13 cellular contexts compared by ENCODE assay signal in the genomic region with DNA sequence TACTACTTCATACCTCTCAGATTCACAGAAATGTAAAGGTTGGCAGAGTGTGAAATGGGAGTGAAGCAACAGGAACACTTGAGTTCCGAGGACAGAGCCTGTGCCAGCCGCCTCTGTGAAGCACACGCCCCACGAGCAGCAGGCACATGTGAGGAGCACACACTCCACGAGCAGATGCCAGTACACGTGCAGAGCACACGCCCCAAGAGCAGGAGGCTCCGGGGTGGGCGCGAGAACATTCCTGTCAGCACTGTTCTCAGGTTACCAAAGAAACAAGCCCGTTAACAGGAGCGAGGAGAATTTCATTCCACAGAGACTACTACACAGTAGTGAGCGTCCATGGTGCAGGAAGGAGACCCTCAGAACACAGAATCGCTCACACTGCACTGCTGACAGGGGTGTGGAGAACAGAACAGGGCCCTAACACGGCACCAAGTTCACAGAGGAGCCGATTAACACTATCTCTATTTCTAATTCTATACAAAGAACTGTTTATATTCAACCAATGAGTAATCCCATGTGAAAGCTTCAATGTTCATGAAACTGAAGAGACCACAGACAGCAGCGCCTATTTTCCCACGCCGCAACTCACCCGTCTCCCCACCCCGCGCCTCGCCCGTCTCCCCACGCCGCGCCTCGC. TPM values are rescaled to one million over a fixed set of nuclear protein-coding genes. Genes with fewer than 3 reads are reported as not detected.
DNase-seq lines count a peak whose midpoint lies in the region; ATAC-seq and TF ChIP-seq lines count a peak whose summit lies in the region.
"Had no signal": no experiment of that assay in that cellular context is flagged by ENCODE, and none has a peak within 500 bp of the region (broad histone marks: within the 10 kb centered on the region; RNA-seq: fewer than 3 reads in every experiment).

No MANE protein-coding gene starts in this region.

- H3K4me3 ChIP-seq in upper lobe of right lung, result no peak overlapping the region
- no peak overlapping the region for H3K4me3 ChIP-seq in testis
- no peak overlapping the region for H3K4me3 ChIP-seq in gastroesophageal sphincter
- H3K4me3 ChIP-seq in CD4-positive, alpha-beta memory T cell (ENCODE audit: low read length in 2 of 2), result no peak overlapping the region
- H3K4me3 ChIP-seq: MG63 had no signal

- no peaks in the 10 kb centered on the region for H3K27me3 Mint-ChIP-seq in activated naive CD4-positive, alpha-beta T cell treated with anti-CD3 and anti-CD28 coated beads, Interleukin-2, amount 50 U/mL, for 24 hours
- peaks cover 19 to 43% (median 41%) of the 10 kb centered on the region in 3 donors for H3K27me3 Mint-ChIP-seq in immature natural killer cell (ENCODE audit: low read depth in 3 of 3)
- H3K27me3 Mint-ChIP-seq in CD4-positive, alpha-beta memory T cell, result no peaks in the 10 kb centered on the region

- POLR2A ChIA-PET in CD4-positive, alpha-beta memory T cell (lab: Charles Lee; ENCODE audit: partially characterized antibody), result no interaction called here

- H3K36me3 ChIP-seq in upper lobe of right lung, result peaks cover 58% of the 10 kb centered on the region
- H3K36me3 ChIP-seq in testis (ENCODE audit: low read depth, missing control alignments), result no peaks in the 10 kb centered on the region
- H3K36me3 ChIP-seq in gastroesophageal sphincter, result peaks cover 0 to 72% of the 10 kb centered on the region in 2 donors
- peaks cover 46% of the 10 kb centered on the region for H3K36me3 ChIP-seq in CD4-positive, alpha-beta memory T cell (ENCODE audit: insufficient read depth, low read length)
- H3K36me3 ChIP-seq: MG63 had no signal

- 65 to 78% methylated on average over 27 to 28 of the region's 28 CpGs for WGBS in testis, 2 donors
- 61 to 96% methylated on average over 4 to 16 of the region's 28 CpGs for WGBS in gastroesophageal sphincter (ENCODE audit: low coverage in 1 of 2), 2 donors

- no peak for DNase-seq in activated naive CD4-positive, alpha-beta T cell treated with anti-CD3 and anti-CD28 coated beads, Interleukin-2, amount 50 U/mL, for 16 hours
- DNase-seq in SW480 (ENCODE audit: low spot score) (peak; percentile 79), immature natural killer cell (peak; percentile 46 to 57 (median 53)), upper lobe of right lung (peak; percentile 79), testis (no peak)
- no peak for DNase-seq in CD4-positive, alpha-beta memory T cell
- DNase-seq: C1 segment of cervical spinal cord; MG63; stimulated activated CD4-positive, alpha-beta T cell treated with anti-CD3 and anti-CD28 coated beads, Interleukin-15, amount 100 ng/mL, for 24 hours had no signal

- no peaks in the 10 kb centered on the region for H3K27me3 ChIP-seq in upper lobe of right lung
- H3K27me3 ChIP-seq in testis, result no peaks in the 10 kb centered on the region
- H3K27me3 ChIP-seq in gastroesophageal sphincter, result no peaks in the 10 kb centered on the region
- H3K27me3 ChIP-seq in CD4-positive, alpha-beta memory T cell (ENCODE audit: insufficient read depth, low read length), result no peaks in the 10 kb centered on the region
- H3K27me3 ChIP-seq: MG63 had no signal

- H3K4me1 Mint-ChIP-seq in activated naive CD4-positive, alpha-beta T cell treated with anti-CD3 and anti-CD28 coated beads, Interleukin-2, amount 50 U/mL, for 24 hours, result peaks cover 14% of the 10 kb centered on the region
- H3K4me1 Mint-ChIP-seq in immature natural killer cell, result peaks cover 59 to 69% of the 10 kb centered on the region in 2 donors
- peaks cover 3 to 11% (median 7%) of the 10 kb centered on the region in 4 donors for H3K4me1 Mint-ChIP-seq in CD4-positive, alpha-beta memory T cell

- intact Hi-C loops in upper lobe of right lung (cut with DNase I) (no loop called here), testis (cut with DNase I; ENCODE audit: low total_unique reads) (no loop called here)
- intact Hi-C loops in CD4-positive, alpha-beta memory T cell (cut with micrococcal nuclease), result no loop called here

- H3K9me3 Mint-ChIP-seq in activated naive CD4-positive, alpha-beta T cell treated with anti-CD3 and anti-CD28 coated beads, Interleukin-2, amount 50 U/mL, for 24 hours, result no peaks in the 10 kb centered on the region
- peaks cover 0 to 1% (median 0%) of the 10 kb centered on the region in 6 donors for H3K9me3 Mint-ChIP-seq in immature natural killer cell
- no peaks in the 10 kb centered on the region for H3K9me3 Mint-ChIP-seq in CD4-positive, alpha-beta memory T cell
- H3K9me3 Mint-ChIP-seq: neural crest cell; T-helper 1 cell treated with Interleukin-12 subunit alpha and Interleukin-12 subunit beta and Interleukin-4 antibody, amounts not matched to agents 30 μg/mL and 1 μg/mL, for 36 hours had no signal

- TF ChIP-seq POLR2A in testis (IDR thresholded peaks at IDR 0.05) (no peak), gastroesophageal sphincter (IDR thresholded peaks at IDR 0.05) (no peak)

- H3K36me3 Mint-ChIP-seq in activated naive CD4-positive, alpha-beta T cell treated with anti-CD3 and anti-CD28 coated beads, Interleukin-2, amount 50 U/mL, for 24 hours, result peaks cover 21% of the 10 kb centered on the region
- H3K36me3 Mint-ChIP-seq in immature natural killer cell, result peaks cover 24 to 51% (median 43%) of the 10 kb centered on the region in 3 donors
- peaks cover 32 to 66% of the 10 kb centered on the region in 2 donors for H3K36me3 Mint-ChIP-seq in CD4-positive, alpha-beta memory T cell

- TF ChIP-seq EP300 in gastroesophageal sphincter (IDR thresholded peaks at IDR 0.05), result no peak

- no peak for TF ChIP-seq CTCF in upper lobe of right lung (IDR thresholded peaks at IDR 0.05)
- TF ChIP-seq CTCF in testis (IDR thresholded peaks at IDR 0.05), result no peak
- TF ChIP-seq CTCF in gastroesophageal sphincter (IDR thresholded peaks at IDR 0.05), result no peak

- H3K4me3 Mint-ChIP-seq in activated naive CD4-positive, alpha-beta T cell treated with anti-CD3 and anti-CD28 coated beads, Interleukin-2, amount 50 U/mL, for 24 hours, result no peak overlapping the region
- peak overlapping the region; percentile 53 to 90 (median 66) for H3K4me3 Mint-ChIP-seq in immature natural killer cell
- H3K4me3 Mint-ChIP-seq in CD4-positive, alpha-beta memory T cell, result no peak overlapping the region
- H3K4me3 Mint-ChIP-seq: neural crest cell; T-helper 1 cell treated with Interleukin-12 subunit alpha and Interleukin-12 subunit beta and Interleukin-4 antibody, amounts not matched to agents 30 μg/mL and 1 μg/mL, for 36 hours had no signal

- no peaks in the 10 kb centered on the region for H3K4me1 ChIP-seq in upper lobe of right lung
- H3K4me1 ChIP-seq in testis, result peaks cover 16% of the 10 kb centered on the region
- peaks cover 0 to 15% (median 0%) of the 10 kb centered on the region in 3 donors for H3K4me1 ChIP-seq in gastroesophageal sphincter
- peaks cover 3% of the 10 kb centered on the region for H3K4me1 ChIP-seq in CD4-positive, alpha-beta memory T cell (ENCODE audit: insufficient read depth, low read length)

- H3K27ac ChIP-seq in upper lobe of right lung (no peak overlapping the region), testis (no peak overlapping the region), gastroesophageal sphincter (no peak overlapping the region)
- H3K27ac ChIP-seq in CD4-positive, alpha-beta memory T cell (ENCODE audit: low read depth, low read length), result no peak overlapping the region

- ATAC-seq in upper lobe of right lung (peak; percentile 83), gastroesophageal sphincter (no peak)

- no peaks in the 10 kb centered on the region for H3K9me3 ChIP-seq in upper lobe of right lung
- no peaks in the 10 kb centered on the region for H3K9me3 ChIP-seq in testis
- H3K9me3 ChIP-seq in gastroesophageal sphincter, result no peaks in the 10 kb centered on the region
- no peaks in the 10 kb centered on the region for H3K9me3 ChIP-seq in CD4-positive, alpha-beta memory T cell (ENCODE audit: control insufficient read depth in 1 of 2, low read length in 2 of 2)
- H3K9me3 ChIP-seq: MG63 had no signal

- CTCF ChIA-PET in CD4-positive, alpha-beta memory T cell (lab: Charles Lee; ENCODE audit: partially characterized antibody), result no interaction called here

- H3K27ac Mint-ChIP-seq in activated naive CD4-positive, alpha-beta T cell treated with anti-CD3 and anti-CD28 coated beads, Interleukin-2, amount 50 U/mL, for 24 hours, result peak overlapping the region; percentile 65
- peak overlapping the region; percentile 94 to 99 (median 98) for H3K27ac Mint-ChIP-seq in immature natural killer cell
- H3K27ac Mint-ChIP-seq in CD4-positive, alpha-beta memory T cell, result peak overlapping the region in 2 of 7 donors; percentile 24 to 36
- H3K27ac Mint-ChIP-seq: T-helper 1 cell treated with Interleukin-12 subunit alpha and Interleukin-12 subunit beta and Interleukin-4 antibody, amounts not matched to agents 30 μg/mL and 1 μg/mL, for 36 hours had no signal

RNA-seq across cellular contexts. Expression of gene KLHDC4, which starts 40.1 kb away (rescaled TPM):
- polyA plus RNA-seq in immature natural killer cell, result 10 to 100 TPM; 52.0 to 70.0 (median 61.0) TPM
- total RNA-seq in upper lobe of right lung, result 38.8 TPM
- 100 to 1,000 TPM in 1 of 2 donors, 10 to 100 TPM in 1; 79.2 to 130 TPM for total RNA-seq in testis
- 60.6 TPM for polyA plus RNA-seq in testis (ENCODE audit: insufficient read depth, low read depth, low replicate concordance)
- 10 to 100 TPM in 3 of 4 donors, 1 to 10 TPM in 1; 9.8 to 33.8 (median 24.4) TPM for total RNA-seq in gastroesophageal sphincter
- total RNA-seq in CD4-positive, alpha-beta memory T cell, result 10 to 100 TPM; 82.4 to 90.0 TPM
- polyA plus RNA-seq in CD4-positive, alpha-beta memory T cell, result 10 to 100 TPM; 16.3 to 18.0 TPM

Comparison
In these comparisons a context has a peak if more than half of its experiments do, and no peak if none do; other contexts are left out.
1. H3K4me3 Mint-ChIP-seq: peak in immature natural killer cell (5 of 5); none in activated naive CD4-positive, alpha-beta T cell treated with anti-CD3 and anti-CD28 coated beads, Interleukin-2, amount 50 U/mL, for 24 hours (single experiment) and CD4-positive, alpha-beta memory T cell (0 of 8).
2. DNase-seq: peak in SW480 (single experiment), immature natural killer cell (3 of 3) and upper lobe of right lung (single experiment); none in activated naive CD4-positive, alpha-beta T cell treated with anti-CD3 and anti-CD28 coated beads, Interleukin-2, amount 50 U/mL, for 16 hours (single experiment), testis (single experiment) and CD4-positive, alpha-beta memory T cell (0 of 5).